Comparison of ENCODE assay signal across 10 cellular contexts in the genomic region with DNA sequence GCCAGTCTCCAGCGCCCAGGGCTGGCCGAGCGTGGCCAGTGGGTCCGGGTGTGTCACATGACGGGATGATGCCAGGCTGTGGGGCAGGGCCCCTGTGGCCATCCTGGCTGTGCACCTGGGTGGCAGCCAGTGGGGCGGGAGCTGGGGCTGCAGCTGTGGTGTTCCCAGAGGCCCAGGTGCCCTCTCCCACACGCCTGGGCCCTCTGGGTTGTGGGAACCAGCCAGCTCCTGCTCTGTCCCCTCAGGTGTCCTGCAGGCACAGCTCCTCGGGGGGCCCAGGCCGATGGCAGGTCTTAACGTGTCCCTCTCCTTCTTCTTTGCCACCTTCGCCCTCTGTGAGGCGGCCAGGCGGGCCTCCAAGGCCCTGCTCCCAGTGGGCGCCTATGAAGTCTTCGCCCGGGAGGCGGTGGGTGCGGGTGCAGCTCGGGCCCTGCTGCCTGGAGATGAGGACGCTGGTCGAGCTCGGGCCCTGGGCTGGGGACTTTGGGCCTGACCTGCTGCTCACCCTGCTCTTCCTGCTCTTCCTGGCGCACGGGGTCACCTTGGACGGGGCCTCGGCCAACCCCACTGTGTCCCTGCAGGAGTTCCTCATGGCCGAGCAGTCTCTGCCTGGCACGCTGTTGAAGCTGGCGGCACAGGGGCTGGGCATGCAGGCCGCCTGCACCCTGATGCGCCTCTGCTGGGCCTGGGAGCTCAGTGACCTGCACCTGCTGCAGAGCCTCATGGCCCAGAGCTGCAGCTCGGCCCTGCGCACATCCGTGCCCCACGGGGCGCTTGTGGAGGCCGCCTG. TPM values are rescaled to one million over a fixed set of nuclear protein-coding genes. Genes with fewer than 3 reads are reported as not detected.
A peak's percentile ranks its signal among the peaks of the same experiment; 100 is the strongest.
DNase-seq lines count a peak whose midpoint lies in the region; ATAC-seq and TF ChIP-seq lines count a peak whose summit lies in the region.
"Not testable (repeated sequence)": the region's sequence is repeated elsewhere in the genome, so short reads cannot be mapped to it uniquely, and the experiment has no call there.
"Had no signal": no experiment of that assay in that cellular context is flagged by ENCODE, and none has a peak within 500 bp of the region (broad histone marks: within the 10 kb centered on the region; RNA-seq: fewer than 3 reads in every experiment).

Gene AQP12A (plus strand): TSS at position 236 of the 790 bp plus-strand sequence. CDS start 48 bp downstream, at position 284.

- H4K20me1 ChIP-seq in H9 (ENCODE audit: control insufficient read depth, insufficient read depth, insufficient read length), result not testable (repeated sequence)

- not testable (repeated sequence) for H3K4me3 ChIP-seq in upper lobe of right lung

- DNase-seq in H9 (peak; percentile 25), osteocyte (ENCODE audit: extremely low spot score, unreplicated experiment) (peak; percentile 84), upper lobe of right lung (peak; percentile 61)
- DNase-seq in activated CD4-positive, alpha-beta T cell treated with anti-CD3 and anti-CD28 coated beads, Interleukin-2, amount 10 ng/mL, durations not matched to agents 7 days and 5 days, result peak; percentile 4
- peak; percentile 56 for DNase-seq in activated effector memory CD4-positive, alpha-beta T cell treated with anti-CD3 and anti-CD28 coated beads, Interleukin-2, amount 50 U/mL, for 16 hours
- DNase-seq in effector memory CD8-positive, alpha-beta T cell, result peak in 1 of 3 experiments; percentile 0
- not testable (repeated sequence) for DNase-seq in left colon

- not testable (repeated sequence) for H3K9me3 ChIP-seq in H9 (ENCODE audit: control insufficient read depth, low read depth, low read length); upper lobe of right lung

- WGBS in H9 (ENCODE audit: extremely low coverage, insufficient read length, low lambda C conversion rate), result no CpG with 5 or more reads among the region's 37 CpGs

- not testable (repeated sequence) for H3K27me3 Mint-ChIP-seq in H9 (ENCODE audit: low read depth); activated CD4-positive, alpha-beta T cell treated with anti-CD3 and anti-CD28 coated beads, Interleukin-2, amount 10 ng/mL, durations not matched to agents 7 days and 5 days; effector memory CD8-positive, alpha-beta T cell; osteocyte (ENCODE audit: unreplicated experiment)

- not testable (repeated sequence) for H4K91ac ChIP-seq in H9 (ENCODE audit: insufficient read length, low read depth, low read length)

- H3K79me1 ChIP-seq in H9 (ENCODE audit: insufficient read depth, low read depth, low read length, poor library complexity, severe bottlenecking), result not testable (repeated sequence)

- not testable (repeated sequence) for H3K18ac ChIP-seq in H9 (ENCODE audit: insufficient read length, low read depth, low read length)

- H3K27me3 ChIP-seq in H9 (ENCODE audit: insufficient read depth, low read length); upper lobe of right lung: not testable (repeated sequence)

- H3K4me1 Mint-ChIP-seq in H9; activated CD4-positive, alpha-beta T cell treated with anti-CD3 and anti-CD28 coated beads, Interleukin-2, amount 10 ng/mL, durations not matched to agents 7 days and 5 days; effector memory CD8-positive, alpha-beta T cell (ENCODE audit: low read depth in 2 of 2); osteocyte (ENCODE audit: unreplicated experiment): not testable (repeated sequence)

- H3K27ac Mint-ChIP-seq in H9; activated CD4-positive, alpha-beta T cell treated with anti-CD3 and anti-CD28 coated beads, Interleukin-2, amount 10 ng/mL, durations not matched to agents 7 days and 5 days; osteocyte (ENCODE audit: unreplicated experiment): not testable (repeated sequence)
- peak within 1 kb of the TSS in 1 of 2 donors; percentile 81 for H3K27ac Mint-ChIP-seq in effector memory CD8-positive, alpha-beta T cell

- H2BK20ac ChIP-seq in H9 (ENCODE audit: low read depth, low read length, poor library complexity, severe bottlenecking), result not testable (repeated sequence)

- not testable (repeated sequence) for H2BK12ac ChIP-seq in H9 (ENCODE audit: insufficient read length, low read depth, low read length)

- H3T11ph ChIP-seq in H9 (ENCODE audit: low read length), result not testable (repeated sequence)

- H3K4me1 ChIP-seq in H9 (ENCODE audit: insufficient read depth, low read length); upper lobe of right lung: not testable (repeated sequence)

- not testable (repeated sequence) for ATAC-seq in effector memory CD8-positive, alpha-beta T cell (replicated peaks); upper lobe of right lung
- ATAC-seq in left colon, result peak; percentile 9

- not testable (repeated sequence) for H3K36me3 Mint-ChIP-seq in H9 (ENCODE audit: insufficient read depth in 1 of 3, low read depth in 3 of 3); activated CD4-positive, alpha-beta T cell treated with anti-CD3 and anti-CD28 coated beads, Interleukin-2, amount 10 ng/mL, durations not matched to agents 7 days and 5 days (ENCODE audit: low read depth); effector memory CD8-positive, alpha-beta T cell (ENCODE audit: insufficient read depth); osteocyte (ENCODE audit: unreplicated experiment)

- H2BK5ac ChIP-seq in H9 (ENCODE audit: insufficient read length, low read length), result not testable (repeated sequence)

- CTCF ChIA-PET in activated CD4-positive, alpha-beta T cell treated with anti-CD3 and anti-CD28 coated beads, Interleukin-2, amount 10 ng/mL, durations not matched to agents 7 days and 5 days (lab: Charles Lee), result not testable (repeated sequence)

- POLR2A ChIA-PET in activated CD4-positive, alpha-beta T cell treated with anti-CD3 and anti-CD28 coated beads, Interleukin-2, amount 10 ng/mL, durations not matched to agents 7 days and 5 days (lab: Charles Lee), result not testable (repeated sequence)

- H2AFZ ChIP-seq in H9 (ENCODE audit: low read length), result not testable (repeated sequence)

- not testable (repeated sequence) for H3K4ac ChIP-seq in H9 (ENCODE audit: low read depth, low read length)

- not testable (repeated sequence) for H3K4me2 ChIP-seq in H9 (ENCODE audit: insufficient read depth, insufficient read length, low read length)

- not testable (repeated sequence) for H3K56ac ChIP-seq in H9 (ENCODE audit: insufficient read length, low read depth, low read length)

- not testable (repeated sequence) for H2BK120ac ChIP-seq in H9 (ENCODE audit: low read depth, low read length, poor library complexity, severe bottlenecking)

- not testable (repeated sequence) for H3K9me3 Mint-ChIP-seq in H9; activated CD4-positive, alpha-beta T cell treated with anti-CD3 and anti-CD28 coated beads, Interleukin-2, amount 10 ng/mL, durations not matched to agents 7 days and 5 days; effector memory CD8-positive, alpha-beta T cell; osteocyte (ENCODE audit: unreplicated experiment)

- not testable (repeated sequence) for H2AK5ac ChIP-seq in H9 (ENCODE audit: insufficient read length, low read length)

- not testable (repeated sequence) for H3K36me3 ChIP-seq in upper lobe of right lung

- H3K4me3 Mint-ChIP-seq in H9; activated CD4-positive, alpha-beta T cell treated with anti-CD3 and anti-CD28 coated beads, Interleukin-2, amount 10 ng/mL, durations not matched to agents 7 days and 5 days; osteocyte (ENCODE audit: unreplicated experiment): not testable (repeated sequence)
- peak within 1 kb of the TSS; percentile 31 to 48 for H3K4me3 Mint-ChIP-seq in effector memory CD8-positive, alpha-beta T cell

- intact Hi-C loops in left colon (cut with DNase I, micrococcal nuclease); upper lobe of right lung (cut with DNase I): not testable (repeated sequence)

- not testable (repeated sequence) for H3K14ac ChIP-seq in H9 (ENCODE audit: insufficient read depth, low read length)

- not testable (repeated sequence) for TF ChIP-seq CTCF in H9 (conservative IDR thresholded peaks at IDR 0.05); osteocyte (IDR thresholded peaks at IDR 0.05); upper lobe of right lung (IDR thresholded peaks at IDR 0.05)

- not testable (repeated sequence) for H3K9ac ChIP-seq in H9 (ENCODE audit: extremely low read depth, insufficient read length, low read length)

- H2BK15ac ChIP-seq in H9 (ENCODE audit: low read depth, low read length), result not testable (repeated sequence)

- H3K79me2 ChIP-seq in H9 (ENCODE audit: insufficient read depth, low read length), result not testable (repeated sequence)

- H3K23me2 ChIP-seq in H9 (ENCODE audit: insufficient read length, low read depth, low read length, poor library complexity, severe bottlenecking), result not testable (repeated sequence)

- not testable (repeated sequence) for H3K23ac ChIP-seq in H9 (ENCODE audit: insufficient read length, low read depth, low read length)

- H4K8ac ChIP-seq in H9 (replicated peaks; ENCODE audit: insufficient read length, low read depth, low read length), result not testable (repeated sequence)

- H3K27ac ChIP-seq in H9 (ENCODE audit: insufficient read length, low read depth, low read length); upper lobe of right lung: not testable (repeated sequence)

- H4K5ac ChIP-seq in H9 (ENCODE audit: insufficient read length, low read depth, low read length), result not testable (repeated sequence)

RNA-seq across cellular contexts. Expression of gene AQP12A, which starts in this region (rescaled TPM):
- total RNA-seq in H9 (2021) (not detected in 2 replicates), left colon (1 to 10 TPM in 1 of 2 donors, under 1 TPM in 1; 0.92 to 4.0 TPM), osteocyte (not detected in 2 replicates), upper lobe of right lung (not detected)
- not detected for total RNA-seq in activated CD4-positive, alpha-beta T cell treated with anti-CD3 and anti-CD28 coated beads, Interleukin-2, amount 10 ng/mL, durations not matched to agents 7 days and 5 days
- total RNA-seq: Caco-2; CD4-positive, alpha-beta T cell; OCI-LY7 had no signal

Comparison
In these comparisons a context has a peak if more than half of its experiments do, and no peak if none do; other contexts are left out.
1. Peak in DNase-seq in H9; RNA of the gene not detected or under 1 TPM.
2. Peak in DNase-seq in activated CD4-positive, alpha-beta T cell treated with anti-CD3 and anti-CD28 coated beads, Interleukin-2, amount 10 ng/mL, durations not matched to agents 7 days and 5 days; RNA of the gene not detected or under 1 TPM.
3. Peak in DNase-seq in osteocyte; RNA of the gene not detected or under 1 TPM.
4. Peak in DNase-seq in upper lobe of right lung; RNA of the gene not detected or under 1 TPM.